8 cellular contexts compared by ENCODE assay signal in genomic region chr19:56594783-56595547, GRCh38. TPM values are rescaled to one million over a fixed set of nuclear protein-coding genes. Genes with fewer than 3 reads are reported as not detected.
A peak's percentile ranks its signal among the peaks of the same experiment; 100 is the strongest.
DNase-seq lines count a peak whose midpoint lies in the region; ATAC-seq and TF ChIP-seq lines count a peak whose summit lies in the region.

Gene ZNF71 (plus strand): TSS chr19:56595302. CDS start chr19:56601559, 6,257 bp downstream.

- intact Hi-C loops in Calu3 (cut with micrococcal nuclease; ENCODE audit: unreplicated experiment), result no loop called here

- POLR2A ChIA-PET in naive thymus-derived CD8-positive, alpha-beta T cell (lab: Charles Lee), result interaction anchor here (0.7 to 1.5 kb wide), 3 partner anchors 28 to 651 kb away, joined by 3 to 6 read pairs (median 5); no protein-coding TSS in a partner anchor

- peak within 1 kb of the TSS; percentile 73 for H3K4me3 Mint-ChIP-seq in Calu3 (ENCODE audit: low read depth, unreplicated experiment)
- H3K4me3 Mint-ChIP-seq in activated T-helper 17 cell treated with anti-CD3 and anti-CD28 coated beads, Interleukin-2, amount 50 U/mL, for 72 hours, result peak within 1 kb of the TSS; percentile 94
- H3K4me3 Mint-ChIP-seq in naive thymus-derived CD8-positive, alpha-beta T cell, result peak within 1 kb of the TSS; percentile 81 to 99 (median 95)
- H3K4me3 Mint-ChIP-seq in stimulated activated memory B cell treated with anti-CD40 and anti-IgM and Interleukin-4, amounts not matched to agents 10 μg/mL and 1 μg/mL and 100 μg/mL, for 72 hours, result peak within 1 kb of the TSS; percentile 89

- no peaks in the 10 kb centered on the region for H3K4me1 Mint-ChIP-seq in Calu3 (ENCODE audit: low read depth, unreplicated experiment)
- peaks cover 22% of the 10 kb centered on the region for H3K4me1 Mint-ChIP-seq in activated T-helper 17 cell treated with anti-CD3 and anti-CD28 coated beads, Interleukin-2, amount 50 U/mL, for 72 hours
- peaks cover 16 to 25% (median 24%) of the 10 kb centered on the region in 4 donors for H3K4me1 Mint-ChIP-seq in naive thymus-derived CD8-positive, alpha-beta T cell
- peaks cover 29% of the 10 kb centered on the region for H3K4me1 Mint-ChIP-seq in stimulated activated memory B cell treated with anti-CD40 and anti-IgM and Interleukin-4, amounts not matched to agents 10 μg/mL and 1 μg/mL and 100 μg/mL, for 72 hours

- TF ChIP-seq CTCF in Calu3 (IDR thresholded peaks at IDR 0.05; ENCODE audit: unreplicated experiment), result no peak

- no peak for TF ChIP-seq EP300 in Ishikawa (IDR thresholded peaks at IDR 0.05; ENCODE audit: borderline replicate concordance)

- peak; percentile 73 for DNase-seq in Calu3
- DNase-seq in RKO (ENCODE audit: low spot score), result peak; percentile 87
- peak; percentile 81 for DNase-seq in fibroblast of peridontal ligament (ENCODE audit: extremely low read depth)
- peak; percentile 75 to 93 (median 84) for DNase-seq in naive thymus-derived CD8-positive, alpha-beta T cell

- CTCF ChIA-PET in Calu3 (lab: Charles Lee), result interaction anchor here (0.8 kb wide), 1 partner anchor 660 kb away, joined by 6 read pairs; no protein-coding TSS in a partner anchor

- peak; percentile 89 for ATAC-seq in GM21528 (IDR thresholded peaks at IDR 0.05; ENCODE audit: low FRiP score, unreplicated experiment)
- ATAC-seq in activated T-helper 17 cell treated with anti-CD3 and anti-CD28 coated beads, Interleukin-2, amount 50 U/mL, for 72 hours (replicated peaks), result peak; percentile 96
- ATAC-seq in naive thymus-derived CD8-positive, alpha-beta T cell, result peak; percentile 96 to 97
- ATAC-seq in stimulated activated memory B cell treated with anti-CD40 and anti-IgM and Interleukin-4, amounts not matched to agents 10 μg/mL and 1 μg/mL and 100 μg/mL, for 72 hours, result peak; percentile 95

- TF ChIP-seq RAD21 in Ishikawa (IDR thresholded peaks at IDR 0.05; ENCODE audit: low read depth), result no peak

- peaks cover 41% of the 10 kb centered on the region for H3K9me3 Mint-ChIP-seq in Calu3 (ENCODE audit: low read depth, unreplicated experiment)
- peaks cover 19% of the 10 kb centered on the region for H3K9me3 Mint-ChIP-seq in activated T-helper 17 cell treated with anti-CD3 and anti-CD28 coated beads, Interleukin-2, amount 50 U/mL, for 72 hours
- peaks cover 6 to 61% (median 41%) of the 10 kb centered on the region in 9 donors for H3K9me3 Mint-ChIP-seq in naive thymus-derived CD8-positive, alpha-beta T cell
- H3K9me3 Mint-ChIP-seq in stimulated activated memory B cell treated with anti-CD40 and anti-IgM and Interleukin-4, amounts not matched to agents 10 μg/mL and 1 μg/mL and 100 μg/mL, for 72 hours, result peaks cover 26% of the 10 kb centered on the region

- no TSS peak for BruUV-seq in Calu3 (replicated peaks; lab: Mats Ljungman, UMichigan)

- H3K27ac Mint-ChIP-seq in Calu3 (ENCODE audit: unreplicated experiment), result no peak within 1 kb of the TSS
- peak within 1 kb of the TSS; percentile 94 for H3K27ac Mint-ChIP-seq in activated T-helper 17 cell treated with anti-CD3 and anti-CD28 coated beads, Interleukin-2, amount 50 U/mL, for 72 hours
- H3K27ac Mint-ChIP-seq in naive thymus-derived CD8-positive, alpha-beta T cell, result peak within 1 kb of the TSS; percentile 51 to 96 (median 92)
- peak within 1 kb of the TSS; percentile 90 for H3K27ac Mint-ChIP-seq in stimulated activated memory B cell treated with anti-CD40 and anti-IgM and Interleukin-4, amounts not matched to agents 10 μg/mL and 1 μg/mL and 100 μg/mL, for 72 hours

- H3K27me3 Mint-ChIP-seq in Calu3 (ENCODE audit: unreplicated experiment), result no peaks in the 10 kb centered on the region
- no peaks in the 10 kb centered on the region for H3K27me3 Mint-ChIP-seq in activated T-helper 17 cell treated with anti-CD3 and anti-CD28 coated beads, Interleukin-2, amount 50 U/mL, for 72 hours
- H3K27me3 Mint-ChIP-seq in naive thymus-derived CD8-positive, alpha-beta T cell, result no peaks in the 10 kb centered on the region
- no peaks in the 10 kb centered on the region for H3K27me3 Mint-ChIP-seq in stimulated activated memory B cell treated with anti-CD40 and anti-IgM and Interleukin-4, amounts not matched to agents 10 μg/mL and 1 μg/mL and 100 μg/mL, for 72 hours

- H3K36me3 Mint-ChIP-seq in Calu3 (ENCODE audit: insufficient read depth, unreplicated experiment), result peaks cover 16% of the 10 kb centered on the region
- H3K36me3 Mint-ChIP-seq in activated T-helper 17 cell treated with anti-CD3 and anti-CD28 coated beads, Interleukin-2, amount 50 U/mL, for 72 hours (ENCODE audit: low read depth), result peaks cover 22% of the 10 kb centered on the region
- H3K36me3 Mint-ChIP-seq in naive thymus-derived CD8-positive, alpha-beta T cell, result peaks cover 26 to 38% (median 36%) of the 10 kb centered on the region in 3 donors
- peaks cover 24% of the 10 kb centered on the region for H3K36me3 Mint-ChIP-seq in stimulated activated memory B cell treated with anti-CD40 and anti-IgM and Interleukin-4, amounts not matched to agents 10 μg/mL and 1 μg/mL and 100 μg/mL, for 72 hours

TF ChIP-seq in Ishikawa, 13 proteins besides CTCF, POLR2A, EP300 and RAD21:
- TF ChIP-seq TEAD4 (IDR thresholded peaks at IDR 0.05) (no peak), TAF1 (IDR thresholded peaks at IDR 0.05; ENCODE audit: low read depth) (peak; percentile 57), CEBPB (IDR thresholded peaks at IDR 0.05) (no peak), MAX (IDR thresholded peaks at IDR 0.05) (peak; percentile 39; the same call in 1 of the 2 replicates), USF1 (IDR thresholded peaks at IDR 0.05) (no peak), YY1 (IDR thresholded peaks at IDR 0.05; ENCODE audit: low read depth) (peak; percentile 32; the same call in 1 of the 2 replicates), FOXM1 (IDR thresholded peaks at IDR 0.05; ENCODE audit: borderline replicate concordance, low read depth) (no peak), EGR1 (IDR thresholded peaks at IDR 0.05) (no peak), CREB1 (IDR thresholded peaks at IDR 0.05; ENCODE audit: low read depth) (no peak), REST (IDR thresholded peaks at IDR 0.05; ENCODE audit: low read depth) (no peak), NFIC (IDR thresholded peaks at IDR 0.05) (no peak), ZBTB7A (IDR thresholded peaks at IDR 0.05; ENCODE audit: low read depth) (peak; percentile 87), TCF12 (IDR thresholded peaks at IDR 0.05; ENCODE audit: low read depth) (peak; percentile 18; the same call in 1 of the 2 replicates)

RNA-seq across cellular contexts. Expression of gene ZNF71, which starts in this region (rescaled TPM):
- 1.7 and 1.8 TPM in 2 replicates for total RNA-seq in Calu3 (2022)
- total RNA-seq in activated T-helper 17 cell treated with anti-CD3 and anti-CD28 coated beads, Interleukin-2, amount 50 U/mL, for 72 hours, result 1 to 10 TPM; 4.3 to 4.8 TPM
- total RNA-seq in naive thymus-derived CD8-positive, alpha-beta T cell, result 1 to 10 TPM; 7.9 to 9.3 TPM
- 1 to 10 TPM; 6.3 to 9.8 (median 6.9) TPM for polyA plus RNA-seq in naive thymus-derived CD8-positive, alpha-beta T cell

Comparison
In these comparisons a context has a peak if more than half of its experiments do, and no peak if none do; other contexts are left out.
1. Peak in every context shown above with its lines: DNase-seq and ATAC-seq.